ENCODE assay signal across 20 cellular contexts in genomic region chr5:65152131-65152530, GRCh38.
DNase-seq lines count a peak whose midpoint lies in the region; FAIRE-seq and TF ChIP-seq lines count a peak whose summit lies in the region.
"Had no signal": no experiment of that assay in that cellular context is flagged by ENCODE, and none has a peak within 500 bp of the region (broad histone marks: within the 10 kb centered on the region; RNA-seq: fewer than 3 reads in every experiment).

No MANE protein-coding gene starts in this region.

- TF ChIP-seq CTCF in vagina (IDR thresholded peaks at IDR 0.05) (no peak), GM10248 (IDR thresholded peaks at IDR 0.05; ENCODE audit: control extremely low read depth, extremely low read depth, low read depth, missing control alignments) (no peak)

- H3K36me3 ChIP-seq in GM23248 (ENCODE audit: low read depth), result peaks cover 44% of the 10 kb centered on the region
- H3K36me3 ChIP-seq in vagina, result no peaks in the 10 kb centered on the region
- H3K36me3 ChIP-seq: BE2C, MG63, SJCRH30, tibial nerve had no signal

- in situ Hi-C loops in GM23248 (cut with MboI), result no loop called here

- H3K4me2 ChIP-seq in GM23248 (ENCODE audit: unreplicated experiment), result no peak overlapping the region

- no peaks in the 10 kb centered on the region for H4K20me1 ChIP-seq in GM23248 (ENCODE audit: insufficient read depth)

- H3K27ac ChIP-seq in GM23248 (peak overlapping the region; percentile 16), vagina (no peak overlapping the region)
- H3K27ac ChIP-seq: epithelial cell of prostate, SJCRH30, tibial nerve had no signal

- no peaks in the 10 kb centered on the region for H3K79me2 ChIP-seq in GM23248 (ENCODE audit: insufficient read depth)

- 33 to 43% methylated on average over 2 of the region's 2 CpGs for WGBS in GM23248 (ENCODE audit: low coverage in 1 of 2, low lambda C conversion rate in 2 of 2, missing lambda C conversion rate in 2 of 2), 2 experiments

- no peaks in the 10 kb centered on the region for H3K9me2 ChIP-seq in GM23248 (ENCODE audit: insufficient read depth)

- peaks cover 31% of the 10 kb centered on the region for H3F3A ChIP-seq in GM23248 (ENCODE audit: insufficient read depth)

- DNase-seq in GM23248, result peak; percentile 53
- peak; percentile 27 for DNase-seq in iris pigment epithelial cell (ENCODE audit: low read depth)
- DNase-seq in stromal cell of bone marrow (ENCODE audit: low read depth), result peak; percentile 50
- DNase-seq in vagina (ENCODE audit: extremely low spot score in 2 of 2), result no peak
- no peak for DNase-seq in NCI-H2227 treated with DMSO at 0.1 percent for 48 hours (lab: John Stamatoyannopoulos, UW)
- DNase-seq in GM10248 (ENCODE audit: extremely low spot score), result no peak
- DNase-seq: activated CD4-positive, alpha-beta memory T cell treated with anti-CD3 and anti-CD28 coated beads for 36 hours; activated naive CD4-positive, alpha-beta T cell treated with Interleukin-2 at 50 U/mL for 16 hours; BE2C; mesendoderm; MG63; natural killer cell; posterior cingulate gyrus; SJCRH30; stimulated activated CD4-positive, alpha-beta T cell treated with anti-CD3 and anti-CD28 coated beads, Interleukin-2, amount 100 ng/mL, for 48 hours; stimulated activated naive CD8-positive, alpha-beta T cell treated with anti-CD3 and anti-CD28 coated beads, Interleukin-15, Interleukin-2, amounts not matched to agents 100 U/mL and 50 U/mL, for 24 hours had no signal

- CTCF ChIA-PET in GM10248 (lab: Yijun Ruan, JAX), result interaction anchor here (0.9 kb wide), 1 partner anchor 20 kb away, joined by 3 read pairs; no protein-coding TSS in a partner anchor

- H3K4me1 ChIP-seq in GM23248 (ENCODE audit: insufficient read depth) (peaks cover 15% of the 10 kb centered on the region), vagina (no peaks in the 10 kb centered on the region)
- H3K4me1 ChIP-seq: BE2C, tibial nerve had no signal

- H2AFZ ChIP-seq in GM23248, result no peak overlapping the region

- no peaks in the 10 kb centered on the region for H3K9me3 ChIP-seq in GM23248 (ENCODE audit: low read depth)
- no peaks in the 10 kb centered on the region for H3K9me3 ChIP-seq in vagina
- H3K9me3 ChIP-seq: BE2C, Caco-2, MG63, SJCRH30, tibial nerve had no signal

- H3K27me3 ChIP-seq in GM23248 (replicated peaks; ENCODE audit: insufficient read depth) (no peaks in the 10 kb centered on the region), vagina (no peaks in the 10 kb centered on the region)
- H3K27me3 ChIP-seq: BE2C, MG63, SJCRH30, tibial nerve had no signal

- H3K4me3 ChIP-seq in GM23248 (no peak overlapping the region), vagina (no peak overlapping the region)
- H3K4me3 ChIP-seq: MG63, SJCRH30, tibial nerve had no signal

- intact Hi-C loops in vagina (cut with DNase I), result no loop called here

- no peak for TF ChIP-seq POLR2A in vagina (IDR thresholded peaks at IDR 0.05)

- POLR2A ChIA-PET in GM10248 (lab: Yijun Ruan, JAX), result no interaction called here

- FAIRE-seq in TTC549 (lab: Jason Lieb, UNC), result peak; percentile 17

- H3K9ac ChIP-seq in GM23248, result no peak overlapping the region

Comparison
In these comparisons a context has a peak if more than half of its experiments do, and no peak if none do; other contexts are left out.
1. DNase-seq: peak in GM23248 (single experiment), iris pigment epithelial cell (single experiment) and stromal cell of bone marrow (single experiment); none in vagina (0 of 2), NCI-H2227 treated with DMSO at 0.1 percent for 48 hours (single experiment) and GM10248 (single experiment).